Comparison of ENCODE assay signal across 10 cellular contexts in the genomic region with DNA sequence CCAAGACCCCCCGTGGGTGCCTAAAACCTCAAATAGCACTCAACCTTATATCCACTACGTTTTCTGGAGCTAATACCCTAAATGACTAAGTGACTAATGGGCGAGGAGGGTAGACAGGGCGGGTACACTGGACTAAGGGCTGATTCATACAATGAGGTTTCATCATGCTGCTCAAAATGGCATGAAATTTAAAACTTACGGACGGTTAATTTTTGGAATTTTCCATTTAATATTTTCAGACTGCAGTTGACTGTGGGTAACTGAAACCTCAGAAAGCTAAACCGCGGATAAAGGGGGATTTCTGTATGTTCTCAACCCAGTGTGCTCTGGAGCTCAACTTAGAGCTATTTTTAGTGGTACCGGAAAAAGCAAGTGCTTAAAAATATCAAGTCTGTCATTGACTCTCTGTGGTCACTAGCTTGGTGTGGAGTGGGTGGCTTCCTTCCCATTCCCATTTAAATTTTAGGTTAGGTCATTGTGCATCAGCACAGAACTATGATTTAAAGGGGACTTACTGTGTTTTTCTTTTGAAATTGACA.
DNase-seq lines count a peak whose midpoint lies in the region; ATAC-seq, FAIRE-seq and TF ChIP-seq lines count a peak whose summit lies in the region.
"Had no signal": no experiment of that assay in that cellular context is flagged by ENCODE, and none has a peak within 500 bp of the region (broad histone marks: within the 10 kb centered on the region; RNA-seq: fewer than 3 reads in every experiment).

No MANE protein-coding gene starts in this region.

- peak; percentile 98 for FAIRE-seq in RCC 7860 (lab: Jason Lieb, UNC)

- H3K9me3 ChIP-seq in body of pancreas (no peaks in the 10 kb centered on the region), Peyer's patch (no peaks in the 10 kb centered on the region)

- no peak overlapping the region for H3K4me2 ChIP-seq in GM23338

- H3K36me3 Mint-ChIP-seq in GM23338 (ENCODE audit: low read depth) = no peaks in the 10 kb centered on the region
- peaks cover 2% of the 10 kb centered on the region for H3K36me3 Mint-ChIP-seq in mesothelial cell of epicardium
- H3K36me3 Mint-ChIP-seq: natural killer cell had no signal

- intact Hi-C loops in body of pancreas (cut with DNase I) = no loop called here

- no peaks in the 10 kb centered on the region for H3K4me1 ChIP-seq in GM23338 (ENCODE audit: insufficient read depth)
- H3K4me1 ChIP-seq in body of pancreas = no peaks in the 10 kb centered on the region
- H3K4me1 ChIP-seq in Peyer's patch = no peaks in the 10 kb centered on the region

- no peaks in the 10 kb centered on the region for H3F3A ChIP-seq in GM23338 (replicated peaks; ENCODE audit: low read depth)

- no peaks in the 10 kb centered on the region for H3K36me3 ChIP-seq in GM23338 (ENCODE audit: insufficient read depth)
- no peaks in the 10 kb centered on the region for H3K36me3 ChIP-seq in body of pancreas (replicated peaks in 1 of 2; ENCODE audit: insufficient read depth in 1 of 2, low read depth in 2 of 2)
- H3K36me3 ChIP-seq in Peyer's patch = no peaks in the 10 kb centered on the region

- H3K79me2 ChIP-seq in GM23338 (replicated peaks; ENCODE audit: insufficient read depth) = no peaks in the 10 kb centered on the region

- H3K27me3 Mint-ChIP-seq in GM23338 (ENCODE audit: insufficient read depth, low read depth, poor library complexity) (no peaks in the 10 kb centered on the region), mesothelial cell of epicardium (ENCODE audit: low read depth) (no peaks in the 10 kb centered on the region)

- TF ChIP-seq CTCF in GM23338 (conservative IDR thresholded peaks at IDR 0.05; ENCODE audit: low read depth in 2 of 2) (no peak), mesothelial cell of epicardium (IDR thresholded peaks at IDR 0.05; ENCODE audit: unreplicated experiment) (no peak), body of pancreas (IDR thresholded peaks at IDR 0.05) (no peak), Peyer's patch (IDR thresholded peaks at IDR 0.05) (no peak)

- no peaks in the 10 kb centered on the region for H3K9me2 ChIP-seq in GM23338 (ENCODE audit: insufficient read depth)

- H3K27ac Mint-ChIP-seq in GM23338 (peak overlapping the region; percentile 28; the same call in 1 of the 2 replicates), mesothelial cell of epicardium (no peak overlapping the region)
- H3K27ac Mint-ChIP-seq: natural killer cell had no signal

- H2AFZ ChIP-seq in GM23338 = no peak overlapping the region

- H3K27ac ChIP-seq in GM23338 (ENCODE audit: low read depth) = no peak overlapping the region
- H3K27ac ChIP-seq in body of pancreas = no peak overlapping the region
- no peak overlapping the region for H3K27ac ChIP-seq in Peyer's patch

- ATAC-seq in GM18502 (IDR thresholded peaks at IDR 0.05; ENCODE audit: poor library complexity, unreplicated experiment) = peak; percentile 87
- no peak for ATAC-seq in GM23338
- no peak for ATAC-seq in body of pancreas
- ATAC-seq: Panc1 had no signal

- TF ChIP-seq POLR2A in body of pancreas (IDR thresholded peaks at IDR 0.05) (no peak), Peyer's patch (IDR thresholded peaks at IDR 0.05) (no peak)

- no peaks in the 10 kb centered on the region for H3K9me3 Mint-ChIP-seq in GM23338
- peaks cover 14% of the 10 kb centered on the region for H3K9me3 Mint-ChIP-seq in mesothelial cell of epicardium
- H3K9me3 Mint-ChIP-seq: natural killer cell had no signal

- no peaks in the 10 kb centered on the region for H4K20me1 ChIP-seq in GM23338 (replicated peaks; ENCODE audit: insufficient read depth)

- no peak for DNase-seq in GM23338 (ENCODE audit: low spot score)
- DNase-seq in RCC 7860 (ENCODE audit: low spot score) = peak; percentile 88
- peak; percentile 91 for DNase-seq in glomerular visceral epithelial cell (ENCODE audit: extremely low spot score)
- DNase-seq in mesothelial cell of epicardium (ENCODE audit: low spot score in 2 of 2, unreplicated experiment in 2 of 2) = no peak
- DNase-seq in body of pancreas = no peak
- DNase-seq in Peyer's patch = no peak
- DNase-seq in D341Med (ENCODE audit: low spot score) = no peak
- DNase-seq: natural killer cell had no signal

- 73 to 85% methylated on average over 9 of the region's 9 CpGs for WGBS in body of pancreas, 2 donors

- no peak overlapping the region for H3K4me3 Mint-ChIP-seq in GM23338
- no peak overlapping the region for H3K4me3 Mint-ChIP-seq in mesothelial cell of epicardium
- H3K4me3 Mint-ChIP-seq: natural killer cell had no signal

- H3K4me3 ChIP-seq in GM23338 (no peak overlapping the region), body of pancreas (no peak overlapping the region), Peyer's patch (no peak overlapping the region)

- H3K4me1 Mint-ChIP-seq in GM23338 = peaks cover 2% of the 10 kb centered on the region; the same call in 1 of the 3 replicates
- no peaks in the 10 kb centered on the region for H3K4me1 Mint-ChIP-seq in mesothelial cell of epicardium

- H3K27me3 ChIP-seq in GM23338 (ENCODE audit: insufficient read depth) = no peaks in the 10 kb centered on the region
- H3K27me3 ChIP-seq in body of pancreas = no peaks in the 10 kb centered on the region
- H3K27me3 ChIP-seq in Peyer's patch = no peaks in the 10 kb centered on the region

TF ChIP-seq in GM23338, 12 proteins besides CTCF, POLR2A, EP300 and RAD21 (continues in another document):
- TF ChIP-seq ZNF114 (CRISPR knock-in tag; IDR thresholded peaks at IDR 0.05) (no peak), JUNB (IDR thresholded peaks at IDR 0.05; ENCODE audit: unreplicated experiment) (no peak), NANOG (IDR thresholded peaks at IDR 0.05; ENCODE audit: borderline replicate concordance) (no peak), CREB1 (CRISPR knock-in tag; IDR thresholded peaks at IDR 0.05; ENCODE audit: low read depth) (no peak), EZH2phosphoT487 (IDR thresholded peaks at IDR 0.05; ENCODE audit: unreplicated experiment) (no peak)
- TF ChIP-seq, protein P1, sequence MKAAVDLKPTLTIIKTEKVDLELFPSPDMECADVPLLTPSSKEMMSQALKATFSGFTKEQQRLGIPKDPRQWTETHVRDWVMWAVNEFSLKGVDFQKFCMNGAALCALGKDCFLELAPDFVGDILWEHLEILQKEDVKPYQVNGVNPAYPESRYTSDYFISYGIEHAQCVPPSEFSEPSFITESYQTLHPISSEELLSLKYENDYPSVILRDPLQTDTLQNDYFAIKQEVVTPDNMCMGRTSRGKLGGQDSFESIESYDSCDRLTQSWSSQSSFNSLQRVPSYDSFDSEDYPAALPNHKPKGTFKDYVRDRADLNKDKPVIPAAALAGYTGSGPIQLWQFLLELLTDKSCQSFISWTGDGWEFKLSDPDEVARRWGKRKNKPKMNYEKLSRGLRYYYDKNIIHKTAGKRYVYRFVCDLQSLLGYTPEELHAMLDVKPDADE (IDR thresholded peaks at IDR 0.05) = no peak
- TF ChIP-seq, protein P2, sequence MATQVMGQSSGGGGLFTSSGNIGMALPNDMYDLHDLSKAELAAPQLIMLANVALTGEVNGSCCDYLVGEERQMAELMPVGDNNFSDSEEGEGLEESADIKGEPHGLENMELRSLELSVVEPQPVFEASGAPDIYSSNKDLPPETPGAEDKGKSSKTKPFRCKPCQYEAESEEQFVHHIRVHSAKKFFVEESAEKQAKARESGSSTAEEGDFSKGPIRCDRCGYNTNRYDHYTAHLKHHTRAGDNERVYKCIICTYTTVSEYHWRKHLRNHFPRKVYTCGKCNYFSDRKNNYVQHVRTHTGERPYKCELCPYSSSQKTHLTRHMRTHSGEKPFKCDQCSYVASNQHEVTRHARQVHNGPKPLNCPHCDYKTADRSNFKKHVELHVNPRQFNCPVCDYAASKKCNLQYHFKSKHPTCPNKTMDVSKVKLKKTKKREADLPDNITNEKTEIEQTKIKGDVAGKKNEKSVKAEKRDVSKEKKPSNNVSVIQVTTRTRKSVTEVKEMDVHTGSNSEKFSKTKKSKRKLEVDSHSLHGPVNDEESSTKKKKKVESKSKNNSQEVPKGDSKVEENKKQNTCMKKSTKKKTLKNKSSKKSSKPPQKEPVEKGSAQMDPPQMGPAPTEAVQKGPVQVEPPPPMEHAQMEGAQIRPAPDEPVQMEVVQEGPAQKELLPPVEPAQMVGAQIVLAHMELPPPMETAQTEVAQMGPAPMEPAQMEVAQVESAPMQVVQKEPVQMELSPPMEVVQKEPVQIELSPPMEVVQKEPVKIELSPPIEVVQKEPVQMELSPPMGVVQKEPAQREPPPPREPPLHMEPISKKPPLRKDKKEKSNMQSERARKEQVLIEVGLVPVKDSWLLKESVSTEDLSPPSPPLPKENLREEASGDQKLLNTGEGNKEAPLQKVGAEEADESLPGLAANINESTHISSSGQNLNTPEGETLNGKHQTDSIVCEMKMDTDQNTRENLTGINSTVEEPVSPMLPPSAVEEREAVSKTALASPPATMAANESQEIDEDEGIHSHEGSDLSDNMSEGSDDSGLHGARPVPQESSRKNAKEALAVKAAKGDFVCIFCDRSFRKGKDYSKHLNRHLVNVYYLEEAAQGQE (IDR thresholded peaks at IDR 0.05; ENCODE audit: unreplicated experiment) = no peak

Comparison
In these comparisons a context has a peak if more than half of its experiments do, and no peak if none do; other contexts are left out.
1. DNase-seq: peak in RCC 7860 (single experiment) and glomerular visceral epithelial cell (single experiment); none in GM23338 (single experiment), mesothelial cell of epicardium (0 of 2), body of pancreas (0 of 4), Peyer's patch (0 of 3) and D341Med (single experiment).